Comparison of ENCODE assay signal across 10 cellular contexts in genomic region chr6:29516108-29516507, GRCh38. TPM values are rescaled to one million over a fixed set of nuclear protein-coding genes. Genes with fewer than 3 reads are reported as not detected.
DNase-seq lines count a peak whose midpoint lies in the region; ATAC-seq and TF ChIP-seq lines count a peak whose summit lies in the region.
"Had no signal": no experiment of that assay in that cellular context is flagged by ENCODE, and none has a peak within 500 bp of the region (broad histone marks: within the 10 kb centered on the region; RNA-seq: fewer than 3 reads in every experiment).

No MANE protein-coding gene starts in this region.

- H3K36me3 Mint-ChIP-seq in T-helper 17 cell (ENCODE audit: low read depth): peaks cover 3% of the 10 kb centered on the region

- H3K27ac ChIP-seq in A673 (ENCODE audit: low read depth, low read length, poor library complexity, severe bottlenecking): no peak overlapping the region
- H3K27ac ChIP-seq in HEK293 (ENCODE audit: extremely low read depth, low read depth, low read length): no peak overlapping the region; the same call in 1 of the 2 replicates
- H3K27ac ChIP-seq in psoas muscle: no peak overlapping the region
- no peak overlapping the region for H3K27ac ChIP-seq in right atrium auricular region
- H3K27ac ChIP-seq: esophagus squamous epithelium had no signal

- ATAC-seq in T-helper 17 cell (peak; percentile 94), psoas muscle (no peak)

- H3K27me3 Mint-ChIP-seq in T-helper 17 cell: peaks cover 22% of the 10 kb centered on the region

- H3K4me1 Mint-ChIP-seq in T-helper 17 cell: peaks cover 20% of the 10 kb centered on the region

- H3K27ac Mint-ChIP-seq in T-helper 17 cell: peak overlapping the region; percentile 19

- POLR2A ChIA-PET in A673 (lab: Charles Lee; ENCODE audit: low non-redundant PET): no interaction called here
- POLR2A ChIA-PET in HEK293 (lab: Yijun Ruan, JAX): no interaction called here

- H3K27me3 ChIP-seq in A673 (replicated peaks; ENCODE audit: insufficient read depth, low read depth, low read length, poor library complexity): no peaks in the 10 kb centered on the region
- peaks cover 0 to 4% (median 0%) of the 10 kb centered on the region in 3 donors for H3K27me3 ChIP-seq in psoas muscle (ENCODE audit: insufficient read depth in 3 of 3, low read length in 2 of 3)
- no peaks in the 10 kb centered on the region for H3K27me3 ChIP-seq in right atrium auricular region
- H3K27me3 ChIP-seq: esophagus squamous epithelium had no signal

- TF ChIP-seq CTCF in A673 (conservative IDR thresholded peaks at IDR 0.05; ENCODE audit: low read depth, low read length): no peak
- TF ChIP-seq CTCF in HEK293 (tag by site-specific recombination; IDR thresholded peaks at IDR 0.05): no peak
- TF ChIP-seq CTCF in psoas muscle (IDR thresholded peaks at IDR 0.05): no peak
- TF ChIP-seq CTCF in right atrium auricular region (IDR thresholded peaks at IDR 0.05): no peak

- CTCF ChIA-PET in A673 (lab: Charles Lee) (no interaction called here), HEK293 (lab: Yijun Ruan, JAX) (interaction anchor here (1.5 kb wide), 1 partner anchor 72 kb away, joined by 5 read pairs; no protein-coding TSS in a partner anchor)

- peak; percentile 45 for DNase-seq in A673 (ENCODE audit: low spot score)
- DNase-seq in T-helper 17 cell: no peak
- peak; percentile 25 for DNase-seq in fibroblast of peridontal ligament (ENCODE audit: extremely low read depth)
- DNase-seq in hypothalamus (lab: John Stamatoyannopoulos, UW): no peak
- no peak for DNase-seq in psoas muscle
- no peak for DNase-seq in right atrium auricular region (ENCODE audit: low spot score)
- no peak for DNase-seq in posterior vena cava (ENCODE audit: low spot score)
- DNase-seq: esophagus squamous epithelium had no signal

- H3K4me3 Mint-ChIP-seq in T-helper 17 cell: peak overlapping the region; percentile 13

- WGBS in psoas muscle, 3 donors: 16 to 36% (median 19%) methylated on average over 6 of the region's 6 CpGs

- BruUV-seq in A673 (replicated peaks; lab: Mats Ljungman, UMichigan): no TSS peak

- intact Hi-C loops in A673 (cut with micrococcal nuclease; ENCODE audit: unreplicated experiment): no loop called here
- intact Hi-C loops in psoas muscle (cut with DNase I): no loop called here
- intact Hi-C loops in posterior vena cava (cut with DNase I): no loop called here

- H3K9me3 ChIP-seq in A673 (ENCODE audit: low read depth, low read length, poor library complexity, severe bottlenecking) (no peaks in the 10 kb centered on the region), HEK293 (ENCODE audit: control insufficient read depth, insufficient read depth, low read depth, low read length) (no peaks in the 10 kb centered on the region), T-helper 17 cell (ENCODE audit: control insufficient read depth, low read length, poor library complexity, severe bottlenecking) (no peaks in the 10 kb centered on the region), psoas muscle (no peaks in the 10 kb centered on the region), right atrium auricular region (no peaks in the 10 kb centered on the region)
- H3K9me3 ChIP-seq: esophagus squamous epithelium had no signal

- H3K4me3 ChIP-seq in A673 (ENCODE audit: low read depth, low read length, poor library complexity, severe bottlenecking) (no peak overlapping the region), HEK293 (ENCODE audit: low read depth, low read length) (no peak overlapping the region; the same call in 1 of the 2 replicates), psoas muscle (no peak overlapping the region), right atrium auricular region (no peak overlapping the region)
- H3K4me3 ChIP-seq: esophagus squamous epithelium had no signal

- H3K36me3 ChIP-seq in A673 (ENCODE audit: insufficient read depth, low read length, poor library complexity, severe bottlenecking): no peaks in the 10 kb centered on the region
- no peaks in the 10 kb centered on the region for H3K36me3 ChIP-seq in HEK293 (ENCODE audit: control insufficient read depth in 2 of 2, insufficient read depth in 1 of 2, low read length in 2 of 2)
- no peaks in the 10 kb centered on the region for H3K36me3 ChIP-seq in psoas muscle (ENCODE audit: insufficient read depth in 1 of 2, low read depth in 1 of 2)
- H3K36me3 ChIP-seq in right atrium auricular region: no peaks in the 10 kb centered on the region
- H3K36me3 ChIP-seq: esophagus squamous epithelium had no signal

- H3K4me1 ChIP-seq in A673 (ENCODE audit: insufficient read depth, low read length, poor library complexity, severe bottlenecking): no peaks in the 10 kb centered on the region
- peaks cover 6% of the 10 kb centered on the region for H3K4me1 ChIP-seq in HEK293 (ENCODE audit: control insufficient read depth, insufficient read depth, low read length)
- no peaks in the 10 kb centered on the region for H3K4me1 ChIP-seq in psoas muscle
- H3K4me1 ChIP-seq in right atrium auricular region: no peaks in the 10 kb centered on the region
- H3K4me1 ChIP-seq: esophagus squamous epithelium had no signal

TF ChIP-seq in HEK293, 187 proteins besides CTCF, POLR2A, EP300 and RAD21 (continues in another document):
- TF ChIP-seq ZNF426 (tag by site-specific recombination; IDR thresholded peaks at IDR 0.05) (no peak), ZNF664 (tag by site-specific recombination; IDR thresholded peaks at IDR 0.05) (no peak), ZNF416 (tag by site-specific recombination; IDR thresholded peaks at IDR 0.05) (no peak), ZNF776 (tag by site-specific recombination; IDR thresholded peaks at IDR 0.05; ENCODE audit: borderline replicate concordance) (no peak), ZNF624 (tag by site-specific recombination; IDR thresholded peaks at IDR 0.05) (no peak), ZNF302 (tag by site-specific recombination; IDR thresholded peaks at IDR 0.05; ENCODE audit: low read depth) (no peak), ZNF639 (tag by site-specific recombination; IDR thresholded peaks at IDR 0.05) (no peak), ZNF362 (tag by site-specific recombination; IDR thresholded peaks at IDR 0.05) (no peak), REPIN1 (tag by site-specific recombination; IDR thresholded peaks at IDR 0.05; ENCODE audit: low read depth) (no peak), KLF7 (tag by site-specific recombination; IDR thresholded peaks at IDR 0.05; ENCODE audit: borderline replicate concordance) (no peak), ZNF580 (tag by site-specific recombination; IDR thresholded peaks at IDR 0.05) (peak; percentile 42; the same call in 1 of the 2 replicates)
- TF ChIP-seq, protein P1, sequence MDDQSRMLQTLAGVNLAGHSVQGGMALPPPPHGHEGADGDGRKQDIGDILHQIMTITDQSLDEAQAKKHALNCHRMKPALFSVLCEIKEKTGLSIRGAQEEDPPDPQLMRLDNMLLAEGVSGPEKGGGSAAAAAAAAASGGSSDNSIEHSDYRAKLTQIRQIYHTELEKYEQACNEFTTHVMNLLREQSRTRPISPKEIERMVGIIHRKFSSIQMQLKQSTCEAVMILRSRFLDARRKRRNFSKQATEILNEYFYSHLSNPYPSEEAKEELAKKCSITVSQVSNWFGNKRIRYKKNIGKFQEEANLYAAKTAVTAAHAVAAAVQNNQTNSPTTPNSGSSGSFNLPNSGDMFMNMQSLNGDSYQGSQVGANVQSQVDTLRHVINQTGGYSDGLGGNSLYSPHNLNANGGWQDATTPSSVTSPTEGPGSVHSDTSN (CRISPR knock-in tag; IDR thresholded peaks at IDR 0.05): no peak

RNA-seq across cellular contexts. Expression of gene MAS1L, which starts 28.4 kb away (rescaled TPM):
- total RNA-seq in A673 (2021): not detected in 2 replicates
- total RNA-seq in T-helper 17 cell: not detected
- total RNA-seq in psoas muscle: not detected
- not detected for polyA plus RNA-seq in psoas muscle
- not detected for total RNA-seq in right atrium auricular region
- not detected for total RNA-seq in posterior vena cava
- total RNA-seq: esophagus squamous epithelium, skeletal muscle tissue had no signal

RNA-seq across cellular contexts. Expression of gene UBD, which starts 43.4 kb away (rescaled TPM):
- total RNA-seq in A673 (2021) (not detected in 2 replicates), T-helper 17 cell (not detected), psoas muscle (under 1 TPM in 2 of 4 donors, not detected in 2; 0.25 to 0.26 TPM), right atrium auricular region (not detected), posterior vena cava (under 1 TPM in 1 of 2 donors, not detected in 1; 0.24 TPM)
- polyA plus RNA-seq in psoas muscle: under 1 TPM in 2 of 3 donors, not detected in 1; 0.23 to 0.30 TPM

RNA-seq across cellular contexts. Expression of gene OR2H1, which starts 59.2 kb away (rescaled TPM):
- total RNA-seq in A673 (2021) (not detected in 2 replicates), T-helper 17 cell (not detected), psoas muscle (not detected), right atrium auricular region (not detected), posterior vena cava (not detected)
- under 1 TPM in 1 of 3 donors, not detected in 2; 0.10 TPM for polyA plus RNA-seq in psoas muscle
- total RNA-seq: esophagus squamous epithelium, skeletal muscle tissue had no signal

RNA-seq across cellular contexts. Expression of gene OR11A1, which starts 59.2 kb away (rescaled TPM):
- not detected in 2 replicates for total RNA-seq in A673 (2021)
- not detected for total RNA-seq in T-helper 17 cell
- total RNA-seq in psoas muscle: not detected
- polyA plus RNA-seq in psoas muscle: not detected
- not detected for total RNA-seq in right atrium auricular region
- not detected for total RNA-seq in posterior vena cava
- total RNA-seq: esophagus squamous epithelium, skeletal muscle tissue had no signal

Comparison
In these comparisons a context has a peak if more than half of its experiments do, and no peak if none do; other contexts are left out.
1. DNase-seq: peak in A673 (single experiment) and fibroblast of peridontal ligament (single experiment); none in T-helper 17 cell (0 of 3), hypothalamus (0 of 51), psoas muscle (0 of 2), right atrium auricular region (single experiment) and posterior vena cava (single experiment).